In genomic region chr17:38930782-38931181, GRCh38 we compare ENCODE assay signal across 2 cellular contexts. TPM values are rescaled to one million over a fixed set of nuclear protein-coding genes. Genes with fewer than 3 reads are reported as not detected.
"Had no signal": no experiment of that assay in that cellular context is flagged by ENCODE, and none has a peak within 500 bp of the region (broad histone marks: within the 10 kb centered on the region; RNA-seq: fewer than 3 reads in every experiment).

No MANE protein-coding gene starts in this region.

RNA-seq across cellular contexts. Expression of gene FBXO47, which starts 36.4 kb away (rescaled TPM):
- total RNA-seq: G401, GM12878 had no signal
